In genomic region chr17:36844601-36845000, GRCh38 we compare ENCODE assay signal across 20 cellular contexts.
DNase-seq lines count a peak whose midpoint lies in the region; ATAC-seq and TF ChIP-seq lines count a peak whose summit lies in the region.
"Had no signal": no experiment of that assay in that cellular context is flagged by ENCODE, and none has a peak within 500 bp of the region (broad histone marks: within the 10 kb centered on the region; RNA-seq: fewer than 3 reads in every experiment).

No MANE protein-coding gene starts in this region.

- H3K4me1 Mint-ChIP-seq in endothelial cell (ENCODE audit: unreplicated experiment), result peaks cover 30% of the 10 kb centered on the region
- H3K4me1 Mint-ChIP-seq in neural progenitor cell, result peaks cover 24% of the 10 kb centered on the region
- peaks cover 16% of the 10 kb centered on the region for H3K4me1 Mint-ChIP-seq in progenitor cell of endocrine pancreas (ENCODE audit: low read depth)
- H3K4me1 Mint-ChIP-seq: B cell had no signal

- H2AFZ ChIP-seq in neural progenitor cell (replicated peaks), result no peak overlapping the region

- no peak overlapping the region for H3K4me3 Mint-ChIP-seq in endothelial cell (ENCODE audit: unreplicated experiment)
- peak overlapping the region; percentile 36 for H3K4me3 Mint-ChIP-seq in neural progenitor cell
- peak overlapping the region; percentile 22 for H3K4me3 Mint-ChIP-seq in progenitor cell of endocrine pancreas (ENCODE audit: low read depth)
- H3K4me3 Mint-ChIP-seq: B cell; CD4-positive, alpha-beta T cell; CD8-positive, alpha-beta T cell had no signal

- H3K36me3 ChIP-seq in HEK293 (ENCODE audit: control insufficient read depth in 2 of 2, insufficient read depth in 1 of 2, low read length in 2 of 2) (no peaks in the 10 kb centered on the region), neural progenitor cell (no peaks in the 10 kb centered on the region), uterus (no peaks in the 10 kb centered on the region)
- H3K36me3 ChIP-seq: BLaER1 treated with 17β-estradiol and CSF1 and Interleukin-3, amounts not matched to agents 10 nM and 100 nM had no signal

- intact Hi-C loops in uterus (cut with DNase I; ENCODE audit: low total_unique reads), result no loop called here

- no peak overlapping the region for H3K4me2 ChIP-seq in neural progenitor cell

- H3K79me2 ChIP-seq in neural progenitor cell (ENCODE audit: low read depth), result no peaks in the 10 kb centered on the region

- no peak overlapping the region for H3K4me3 ChIP-seq in HEK293 (ENCODE audit: low read depth, low read length)
- H3K4me3 ChIP-seq in neural progenitor cell, result no peak overlapping the region
- H3K4me3 ChIP-seq in uterus, result no peak overlapping the region
- H3K4me3 ChIP-seq: BLaER1 treated with 17β-estradiol and CSF1 and Interleukin-3, amounts not matched to agents 10 nM and 100 nM; GM12878 had no signal

- H3K4me1 ChIP-seq in HEK293 (ENCODE audit: control insufficient read depth, insufficient read depth, low read length) (peaks cover under 1% of the 10 kb centered on the region; the same call in 1 of the 2 replicates), neural progenitor cell (peaks cover 13% of the 10 kb centered on the region), uterus (no peaks in the 10 kb centered on the region)
- H3K4me1 ChIP-seq: Caco-2 had no signal

- H3K36me3 Mint-ChIP-seq in endothelial cell (ENCODE audit: low read depth, unreplicated experiment), result peaks cover 8% of the 10 kb centered on the region
- no peaks in the 10 kb centered on the region for H3K36me3 Mint-ChIP-seq in neural progenitor cell
- H3K36me3 Mint-ChIP-seq in progenitor cell of endocrine pancreas (ENCODE audit: insufficient read depth), result no peaks in the 10 kb centered on the region
- H3K36me3 Mint-ChIP-seq: CD8-positive, alpha-beta T cell had no signal

- POLR2A ChIA-PET in HEK293 (lab: Yijun Ruan, JAX), result interaction anchor here (0.5 kb wide), 1 partner anchor 1057 kb away, joined by 3 read pairs; no protein-coding TSS in a partner anchor

- H3K9me3 Mint-ChIP-seq in endothelial cell (ENCODE audit: unreplicated experiment) (no peaks in the 10 kb centered on the region), neural progenitor cell (peaks cover 5% of the 10 kb centered on the region), progenitor cell of endocrine pancreas (ENCODE audit: low read depth) (no peaks in the 10 kb centered on the region)

- H3F3A ChIP-seq in neural progenitor cell (ENCODE audit: low read depth), result no peaks in the 10 kb centered on the region

- no peak for ATAC-seq in HG02798 (IDR thresholded peaks at IDR 0.05; ENCODE audit: poor library complexity, unreplicated experiment)
- ATAC-seq: CD8-positive, alpha-beta T cell; GM12878 had no signal

- peak overlapping the region; percentile 67 for H3K27ac Mint-ChIP-seq in endothelial cell (ENCODE audit: unreplicated experiment)
- H3K27ac Mint-ChIP-seq in neural progenitor cell, result peak overlapping the region; percentile 57
- no peak overlapping the region for H3K27ac Mint-ChIP-seq in progenitor cell of endocrine pancreas
- H3K27ac Mint-ChIP-seq: B cell; CD4-positive, alpha-beta T cell; CD8-positive, alpha-beta T cell had no signal

- CTCF ChIA-PET in HEK293 (lab: Yijun Ruan, JAX), result interaction anchor here (0.6 kb wide), 2 partner anchors 19 to 90 kb away, joined by 3 to 4 read pairs; no protein-coding TSS in a partner anchor

- H3K27me3 Mint-ChIP-seq in endothelial cell (ENCODE audit: unreplicated experiment) (peaks cover 12% of the 10 kb centered on the region), neural progenitor cell (ENCODE audit: insufficient read depth, low read depth) (peaks cover 17% of the 10 kb centered on the region), progenitor cell of endocrine pancreas (peaks cover 23% of the 10 kb centered on the region)

- TF ChIP-seq CTCF in HEK293 (tag by site-specific recombination; IDR thresholded peaks at IDR 0.05) (no peak), endothelial cell (IDR thresholded peaks at IDR 0.05; ENCODE audit: unreplicated experiment) (no peak), neural progenitor cell (IDR thresholded peaks at IDR 0.05) (no peak), progenitor cell of endocrine pancreas (IDR thresholded peaks at IDR 0.05; ENCODE audit: unreplicated experiment) (no peak), uterus (IDR thresholded peaks at IDR 0.05) (no peak)

- no peak for TF ChIP-seq POLR2A in uterus (IDR thresholded peaks at IDR 0.05)

- H3K9ac ChIP-seq in neural progenitor cell, result no peak overlapping the region
- H3K9ac ChIP-seq: BLaER1 treated with 17β-estradiol and CSF1 and Interleukin-3, amounts not matched to agents 10 nM and 100 nM had no signal

- no peaks in the 10 kb centered on the region for H4K20me1 ChIP-seq in neural progenitor cell (ENCODE audit: low read depth)
- H4K20me1 ChIP-seq: BLaER1 treated with 17β-estradiol and CSF1 and Interleukin-3, amounts not matched to agents 10 nM and 100 nM had no signal

- H3K27ac ChIP-seq in HEK293 (ENCODE audit: extremely low read depth, low read depth, low read length) (no peak overlapping the region), neural progenitor cell (no peak overlapping the region), uterus (no peak overlapping the region)
- H3K27ac ChIP-seq: BLaER1 treated with 17β-estradiol and CSF1 and Interleukin-3, amounts not matched to agents 10 nM and 100 nM; C4-2B had no signal

- no peaks in the 10 kb centered on the region for H3K9me3 ChIP-seq in HEK293 (ENCODE audit: control insufficient read depth, insufficient read depth, low read depth, low read length)
- H3K9me3 ChIP-seq in neural progenitor cell (ENCODE audit: low read depth), result no peaks in the 10 kb centered on the region
- no peaks in the 10 kb centered on the region for H3K9me3 ChIP-seq in uterus
- H3K9me3 ChIP-seq: BLaER1 treated with 17β-estradiol and CSF1 and Interleukin-3, amounts not matched to agents 10 nM and 100 nM; Caco-2 had no signal

- DNase-seq in endothelial cell (ENCODE audit: low spot score), result no peak
- no peak for DNase-seq in neural progenitor cell (ENCODE audit: low spot score)
- no peak for DNase-seq in progenitor cell of endocrine pancreas (ENCODE audit: low spot score, unreplicated experiment)
- DNase-seq in RKO (ENCODE audit: low spot score), result no peak
- DNase-seq in uterus, result no peak
- no peak for DNase-seq in GM03348 (ENCODE audit: low spot score)
- DNase-seq: 8988T; AML-193; Caco-2; Calu3; CD4-positive, alpha-beta T cell; CD8-positive, alpha-beta T cell; DMS79 treated with DMSO at 0.1 percent for 48 hours; GF-D8 had no signal

- H3K27me3 ChIP-seq in neural progenitor cell, result peaks cover 5% of the 10 kb centered on the region
- H3K27me3 ChIP-seq in uterus, result no peaks in the 10 kb centered on the region
- H3K27me3 ChIP-seq: BLaER1 treated with 17β-estradiol and CSF1 and Interleukin-3, amounts not matched to agents 10 nM and 100 nM had no signal

TF ChIP-seq in HEK293, 187 proteins besides CTCF, POLR2A, EP300 and RAD21:
- TF ChIP-seq ZNF664 (tag by site-specific recombination; IDR thresholded peaks at IDR 0.05) (peak; percentile 50; the same call in 1 of the 2 replicates), SCRT1 (tag by site-specific recombination; IDR thresholded peaks at IDR 0.05; ENCODE audit: borderline replicate concordance) (no peak), AEBP2 (tag by site-specific recombination; IDR thresholded peaks at IDR 0.05; ENCODE audit: borderline replicate concordance) (no peak), HOXA7 (CRISPR knock-in tag; IDR thresholded peaks at IDR 0.05; ENCODE audit: borderline replicate concordance) (no peak)
TF ChIP-seq in HEK293: peak in this region for 1.
